18 cellular contexts compared by ENCODE assay signal in the genomic region with DNA sequence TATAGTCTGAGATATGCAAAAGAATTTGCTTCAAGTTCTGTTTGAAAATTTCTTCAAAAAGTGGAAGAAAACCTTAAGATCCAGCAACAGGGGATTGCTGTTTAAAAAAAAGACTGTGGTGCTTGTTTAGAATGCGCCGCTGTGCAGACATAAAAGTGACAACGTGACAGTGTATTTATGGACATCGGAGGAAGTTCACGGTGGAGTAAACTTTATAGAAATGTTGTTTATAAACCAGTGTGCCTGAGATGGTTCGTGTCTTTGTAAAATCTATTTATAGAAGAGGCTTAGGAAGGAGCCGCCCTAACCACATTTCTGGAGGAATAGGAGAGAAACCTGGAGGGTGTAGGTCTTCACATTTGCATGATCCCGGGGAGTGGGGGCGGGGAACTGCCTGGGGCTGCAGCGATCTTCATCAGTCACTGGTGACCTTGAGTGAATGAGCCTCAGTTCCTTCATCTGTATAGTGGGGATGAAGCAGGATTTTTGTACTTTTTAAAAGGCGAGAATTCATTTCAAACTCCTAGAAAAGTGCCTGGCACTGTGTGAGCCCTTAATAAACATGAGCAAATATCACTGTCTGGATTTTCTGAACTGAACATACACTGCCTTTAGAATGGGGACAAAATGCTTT. TPM values are rescaled to one million over a fixed set of nuclear protein-coding genes. Genes with fewer than 3 reads are reported as not detected.
DNase-seq lines count a peak whose midpoint lies in the region; ATAC-seq and TF ChIP-seq lines count a peak whose summit lies in the region.
"Had no signal": no experiment of that assay in that cellular context is flagged by ENCODE, and none has a peak within 500 bp of the region (broad histone marks: within the 10 kb centered on the region; RNA-seq: fewer than 3 reads in every experiment).

No MANE protein-coding gene starts in this region.

- DNase-seq in CD1c-positive myeloid dendritic cell (ENCODE audit: extremely low spot score) (peak; percentile 36), mucosa of descending colon (no peak), HPDE6-E6E7 (ENCODE audit: extremely low spot score) (no peak), nucleus accumbens (lab: John Stamatoyannopoulos, UW) (no peak)
- DNase-seq: activated naive CD4-positive, alpha-beta T cell; aorta; Calu3; foreskin fibroblast; GDM1; NCI-H1092 treated with DMSO at 0.1 percent for 48 hours; NCI-H2171 had no signal

- TF ChIP-seq CTCF in VCaP (conservative IDR thresholded peaks at IDR 0.05) (no peak), mucosa of descending colon (IDR thresholded peaks at IDR 0.05) (no peak)

- peaks cover 21 to 27% (median 23%) of the 10 kb centered on the region in 3 donors for H3K4me1 Mint-ChIP-seq in IgD-negative memory B cell

- peak overlapping the region in 2 of 3 donors; percentile 42 to 94 for H3K27ac Mint-ChIP-seq in IgD-negative memory B cell
- H3K27ac Mint-ChIP-seq: T-helper 1 cell treated with Interleukin-12 subunit alpha and Interleukin-12 subunit beta and Interleukin-4 antibody, amounts not matched to agents 30 μg/mL and 1 μg/mL, for 36 hours had no signal

- ATAC-seq in mucosa of descending colon (peak; percentile 42), GM21423 (IDR thresholded peaks at IDR 0.05; ENCODE audit: unreplicated experiment) (no peak), GM18909 (IDR thresholded peaks at IDR 0.05; ENCODE audit: poor library complexity, unreplicated experiment) (no peak)
- ATAC-seq: right cardiac atrium had no signal

- H3K27me3 Mint-ChIP-seq in IgD-negative memory B cell: peaks cover 6% of the 10 kb centered on the region

- no peak overlapping the region for H3K4me3 ChIP-seq in mucosa of descending colon
- H3K4me3 ChIP-seq: lung had no signal

- H3K27ac ChIP-seq in VCaP: peak overlapping the region; percentile 84

- H3K9me3 ChIP-seq in mucosa of descending colon: no peaks in the 10 kb centered on the region

- no peaks in the 10 kb centered on the region for H3K36me3 Mint-ChIP-seq in IgD-negative memory B cell

- no peaks in the 10 kb centered on the region for H3K4me1 ChIP-seq in mucosa of descending colon (ENCODE audit: low read depth)

- no peaks in the 10 kb centered on the region for H3K36me3 ChIP-seq in mucosa of descending colon (ENCODE audit: low read depth)

- H3K4me3 Mint-ChIP-seq in IgD-negative memory B cell: peak overlapping the region in 3 of 4 donors; percentile 60 to 87 (median 86)
- H3K4me3 Mint-ChIP-seq: T-helper 1 cell treated with Interleukin-12 subunit alpha and Interleukin-12 subunit beta and Interleukin-4 antibody, amounts not matched to agents 30 μg/mL and 1 μg/mL, for 36 hours had no signal

- intact Hi-C loops in mucosa of descending colon (cut with DNase I, micrococcal nuclease): no loop called here

- no peaks in the 10 kb centered on the region for H3K9me3 Mint-ChIP-seq in IgD-negative memory B cell
- H3K9me3 Mint-ChIP-seq: T-helper 1 cell treated with Interleukin-12 subunit alpha and Interleukin-12 subunit beta and Interleukin-4 antibody, amounts not matched to agents 30 μg/mL and 1 μg/mL, for 36 hours had no signal

RNA-seq across cellular contexts. Expression of a gene that starts 27.6 kb away (rescaled TPM):
- polyA plus RNA-seq in IgD-negative memory B cell: 0.50 TPM
- total RNA-seq in mucosa of descending colon: 10 to 100 TPM in 2 of 3 donors, 1 to 10 TPM in 1; 2.6 to 18.4 (median 12.9) TPM
- total RNA-seq: Calu3 had no signal
